2 cellular contexts compared by ENCODE assay signal in genomic region chr1:39947265-39947664, GRCh38.
TF ChIP-seq lines count a peak whose summit lies in the region.

No MANE protein-coding gene starts in this region.

TF ChIP-seq in liver, 16 proteins besides CTCF, POLR2A, EP300 and RAD21:
- TF ChIP-seq EGR1 (IDR thresholded peaks at IDR 0.05; ENCODE audit: low read depth in 2 of 2) (peak in 1 of 2 donors; percentile 71), FOXA1 (IDR thresholded peaks at IDR 0.05) (no peak), NR2F2 (IDR thresholded peaks at IDR 0.05) (no peak), ZBTB33 (IDR thresholded peaks at IDR 0.05) (peak; percentile 17), MAX (IDR thresholded peaks at IDR 0.05) (peak; percentile 69), GABPA (IDR thresholded peaks at IDR 0.05 in 1 of 2, conservative IDR thresholded peaks at IDR 0.05 in 1 of 2) (peak in 1 of 2 donors; percentile 13), FOXA2 (IDR thresholded peaks at IDR 0.05) (peak; percentile 23), RXRA (IDR thresholded peaks at IDR 0.05) (peak; percentile 77 to 90), JUND (IDR thresholded peaks at IDR 0.05) (peak; percentile 7 to 59), YY1 (IDR thresholded peaks at IDR 0.05) (peak; percentile 52), SP1 (IDR thresholded peaks at IDR 0.05) (peak; percentile 92), TAF1 (conservative IDR thresholded peaks at IDR 0.05) (peak; percentile 31), HNF4A (conservative IDR thresholded peaks at IDR 0.05) (peak; percentile 89 to 93), REST (IDR thresholded peaks at IDR 0.05) (peak; percentile 48), ATF3 (IDR thresholded peaks at IDR 0.05) (no peak), HNF4G (IDR thresholded peaks at IDR 0.05) (peak; percentile 71)

TF ChIP-seq in HepG2, 621 proteins besides CTCF, POLR2A, EP300 and RAD21:
- TF ChIP-seq ZNF788 (CRISPR knock-in tag; IDR thresholded peaks at IDR 0.05; ENCODE audit: borderline replicate concordance) (no peak), PREB (CRISPR knock-in tag; IDR thresholded peaks at IDR 0.05) (no peak), HMGXB3 (CRISPR knock-in tag; IDR thresholded peaks at IDR 0.05; ENCODE audit: borderline replicate concordance) (no peak), LCORL (IDR thresholded peaks at IDR 0.05) (no peak), LCORL (CRISPR knock-in tag; IDR thresholded peaks at IDR 0.05) (no peak), PRDM10 (CRISPR knock-in tag; IDR thresholded peaks at IDR 0.05; ENCODE audit: low read depth) (no peak), RCOR2 (CRISPR knock-in tag; IDR thresholded peaks at IDR 0.05) (no peak)
